8 cellular contexts compared by ENCODE assay signal in genomic region chr11:11243790-11244469, GRCh38.
DNase-seq lines count a peak whose midpoint lies in the region; ATAC-seq and TF ChIP-seq lines count a peak whose summit lies in the region.

No MANE protein-coding gene starts in this region.

- peak; percentile 75 for ATAC-seq in GM19351 (IDR thresholded peaks at IDR 0.05; ENCODE audit: unreplicated experiment)
- peak; percentile 27 for ATAC-seq in body of pancreas

- H3K36me3 ChIP-seq in body of pancreas (replicated peaks in 1 of 2; ENCODE audit: insufficient read depth in 1 of 2, low read depth in 2 of 2) = no peaks in the 10 kb centered on the region
- H3K36me3 ChIP-seq in liver (ENCODE audit: control insufficient read depth in 4 of 4, insufficient read depth in 3 of 4, low read depth in 1 of 4, low read length in 3 of 4) = no peaks in the 10 kb centered on the region
- no peaks in the 10 kb centered on the region for H3K36me3 ChIP-seq in testis (ENCODE audit: low read depth, missing control alignments)

- intact Hi-C loops in body of pancreas (cut with DNase I) (no loop called here), testis (cut with DNase I; ENCODE audit: low total_unique reads) (no loop called here)

- no peak for TF ChIP-seq RAD21 in liver (IDR thresholded peaks at IDR 0.05)

- H3K9me3 ChIP-seq in body of pancreas (no peaks in the 10 kb centered on the region), liver (ENCODE audit: control insufficient read depth in 4 of 4, low read length in 3 of 4) (no peaks in the 10 kb centered on the region), testis (no peaks in the 10 kb centered on the region)

- 28 to 37% methylated on average over 5 to 8 of the region's 8 CpGs for WGBS in body of pancreas, 2 donors
- WGBS in liver = 43% methylated on average over 8 of the region's 8 CpGs
- WGBS in testis, 2 donors = 37 to 45% methylated on average over 8 of the region's 8 CpGs

- DNase-seq in CD1c-positive myeloid dendritic cell (ENCODE audit: extremely low spot score) (peak; percentile 62), NCI-H146 treated with DMSO at 0.1 percent for 48 hours (lab: John Stamatoyannopoulos, UW; ENCODE audit: unreplicated experiment) (peak; percentile 83), body of pancreas (peak in 3 of 4 donors; percentile 11 to 28 (median 12)), testis (peak; percentile 52), midbrain (lab: John Stamatoyannopoulos, UW) (no peak), cerebellum (ENCODE audit: low spot score) (no peak)

- no peak for TF ChIP-seq POLR2A in body of pancreas (IDR thresholded peaks at IDR 0.05)
- no peak for TF ChIP-seq POLR2A in testis (IDR thresholded peaks at IDR 0.05)

- H3K4me1 ChIP-seq in body of pancreas = no peaks in the 10 kb centered on the region
- no peaks in the 10 kb centered on the region for H3K4me1 ChIP-seq in liver (ENCODE audit: control insufficient read depth in 4 of 4, insufficient read depth in 4 of 4, low read length in 3 of 4)
- peaks cover 4% of the 10 kb centered on the region for H3K4me1 ChIP-seq in testis

- H3K27ac ChIP-seq in body of pancreas (no peak overlapping the region), liver (ENCODE audit: low read depth in 1 of 2, low read length in 2 of 2) (peak overlapping the region; percentile 51 to 56), testis (no peak overlapping the region)

- H3K9ac ChIP-seq in liver (ENCODE audit: low read depth in 1 of 2, low read length in 2 of 2) = no peak overlapping the region

- TF ChIP-seq CTCF in body of pancreas (IDR thresholded peaks at IDR 0.05) (no peak), liver (IDR thresholded peaks at IDR 0.05; ENCODE audit: low read depth, low read length, missing input control) (no peak), testis (IDR thresholded peaks at IDR 0.05) (no peak)

- H3K4me3 ChIP-seq in body of pancreas = no peak overlapping the region
- no peak overlapping the region for H3K4me3 ChIP-seq in liver (ENCODE audit: low read depth in 1 of 3, low read length in 3 of 3)
- no peak overlapping the region for H3K4me3 ChIP-seq in testis

- H3K27me3 ChIP-seq in body of pancreas (no peaks in the 10 kb centered on the region), liver (ENCODE audit: control insufficient read depth in 4 of 4, insufficient read depth in 4 of 4, low read length in 3 of 4) (peaks cover 0 to 4% (median 0%) of the 10 kb centered on the region in 4 donors), testis (no peaks in the 10 kb centered on the region)

TF ChIP-seq in liver, 16 proteins besides CTCF, POLR2A, EP300 and RAD21:
- TF ChIP-seq SP1 (IDR thresholded peaks at IDR 0.05) (peak; percentile 45), NR2F2 (IDR thresholded peaks at IDR 0.05) (peak; percentile 90), REST (IDR thresholded peaks at IDR 0.05) (no peak), RXRA (IDR thresholded peaks at IDR 0.05) (peak; percentile 62 to 69)
TF ChIP-seq in liver: peak in this region for 3.

Comparison
In these comparisons a context has a peak if more than half of its experiments do, and no peak if none do; other contexts are left out.
1. DNase-seq: peak in CD1c-positive myeloid dendritic cell (single experiment), NCI-H146 treated with DMSO at 0.1 percent for 48 hours (single experiment), body of pancreas (3 of 4) and testis (single experiment); none in midbrain (single experiment) and cerebellum (single experiment).
2. H3K27ac ChIP-seq: peak in liver (2 of 2); none in body of pancreas (0 of 4) and testis (0 of 2).